In genomic region chr11:102666331-102666957, GRCh38 we compare ENCODE assay signal across 8 cellular contexts. TPM values are rescaled to one million over a fixed set of nuclear protein-coding genes. Genes with fewer than 3 reads are reported as not detected.
DNase-seq lines count a peak whose midpoint lies in the region; ATAC-seq, FAIRE-seq and TF ChIP-seq lines count a peak whose summit lies in the region.

No MANE protein-coding gene starts in this region.

- no peak overlapping the region for H3K9ac ChIP-seq in mammary epithelial cell (ENCODE audit: insufficient read depth, low read length)
- no peak overlapping the region for H3K9ac ChIP-seq in HepG2 (ENCODE audit: insufficient read depth, low read depth, low read length)

- H3K4me1 Mint-ChIP-seq in CD4-positive, CD25-positive, alpha-beta regulatory T cell, result peaks cover 0 to 2% (median 0%) of the 10 kb centered on the region in 4 donors

- peaks cover 1% of the 10 kb centered on the region for H3K27me3 ChIP-seq in CD4-positive, CD25-positive, alpha-beta regulatory T cell (ENCODE audit: control insufficient read depth, insufficient read depth, low read length)
- no peaks in the 10 kb centered on the region for H3K27me3 ChIP-seq in mammary epithelial cell (ENCODE audit: insufficient read depth, low read length)
- H3K27me3 ChIP-seq in HepG2 (ENCODE audit: control insufficient read depth in 1 of 2, insufficient read depth in 2 of 2, low read length in 2 of 2), result no peaks in the 10 kb centered on the region; a peak in 1 of 5 replicates

- ATAC-seq in CD4-positive, CD25-positive, alpha-beta regulatory T cell (ENCODE audit: low read depth in 2 of 2), result no peak
- ATAC-seq in HG03135 (IDR thresholded peaks at IDR 0.05; ENCODE audit: unreplicated experiment), result peak; percentile 49
- ATAC-seq in HepG2, result peak; percentile 82

- H3K27ac ChIP-seq in CD4-positive, CD25-positive, alpha-beta regulatory T cell (ENCODE audit: insufficient read depth, low read length, poor library complexity, severe bottlenecking), result no peak overlapping the region
- H3K27ac ChIP-seq in mammary epithelial cell (ENCODE audit: insufficient read depth, low read depth, low read length), result no peak overlapping the region
- H3K27ac ChIP-seq in HepG2 (ENCODE audit: extremely low read length, insufficient read depth, low read length), result no peak overlapping the region

- no peaks in the 10 kb centered on the region for H3K4me1 ChIP-seq in CD4-positive, CD25-positive, alpha-beta regulatory T cell (ENCODE audit: control insufficient read depth, insufficient read depth, low read length, poor library complexity, severe bottlenecking)
- H3K4me1 ChIP-seq in mammary epithelial cell (ENCODE audit: insufficient read depth, low read length) (no peaks in the 10 kb centered on the region), HepG2 (ENCODE audit: insufficient read depth, low read length) (peaks cover 7% of the 10 kb centered on the region; the same call in 1 of the 2 replicates)

- H3K4me3 Mint-ChIP-seq in CD4-positive, CD25-positive, alpha-beta regulatory T cell, result no peak overlapping the region

- peak; percentile 60; the same call in 1 of the 2 replicates for TF ChIP-seq RAD21 in HepG2 (CRISPR knock-in tag; IDR thresholded peaks at IDR 0.05)

- H3K79me2 ChIP-seq in mammary epithelial cell (ENCODE audit: insufficient read depth, low read length), result no peaks in the 10 kb centered on the region
- no peaks in the 10 kb centered on the region for H3K79me2 ChIP-seq in HepG2 (ENCODE audit: insufficient read depth, low read length)

- CTCF ChIA-PET in mammary epithelial cell (lab: Charles Lee; ENCODE audit: low non-redundant PET) (interaction anchor here (0.6 to 0.9 kb wide), 6 partner anchors 52 to 767 kb away, joined by 3 to 6 read pairs (median 4); no protein-coding TSS in a partner anchor), HepG2 (lab: Yijun Ruan, JAX; ENCODE audit: low intra/inter-chr PET ratio, low total read pairs) (interaction anchor here (0.8 to 2.0 kb wide), 4 partner anchors 73 to 379 kb away, joined by 3 to 16 read pairs (median 9); no protein-coding TSS in a partner anchor)

- TF ChIP-seq EP300 in HepG2 (IDR thresholded peaks at IDR 0.05; ENCODE audit: low read depth in 2 of 2, low read length in 2 of 2), result no peak
- TF ChIP-seq EP300 in HepG2 (CRISPR knock-in tag; IDR thresholded peaks at IDR 0.05; ENCODE audit: borderline replicate concordance), result no peak

- peak in 2 of 3 donors; percentile 29 to 40 for DNase-seq in CD4-positive, CD25-positive, alpha-beta regulatory T cell
- peak; percentile 24 for DNase-seq in NCI-H748 treated with DMSO at 0.1 percent for 48 hours (lab: John Stamatoyannopoulos, UW)
- peak; percentile 37 for DNase-seq in mammary epithelial cell
- DNase-seq in HepG2 (ENCODE audit: low spot score), result peak; percentile 46
- no peak for DNase-seq in cerebellum (ENCODE audit: low spot score)
- DNase-seq in NCI-H1694 (lab: John Stamatoyannopoulos, UW), result no peak

- no peaks in the 10 kb centered on the region for H3K9me3 ChIP-seq in CD4-positive, CD25-positive, alpha-beta regulatory T cell (ENCODE audit: control insufficient read depth in 2 of 2, low read length in 2 of 2)
- H3K9me3 ChIP-seq in mammary epithelial cell (replicated peaks; ENCODE audit: insufficient read depth, low read length) (no peaks in the 10 kb centered on the region), HepG2 (ENCODE audit: low read length) (no peaks in the 10 kb centered on the region)

- TF ChIP-seq CTCF in GM12874 (IDR thresholded peaks at IDR 0.05; ENCODE audit: insufficient read depth, low read depth, low read length), result peak; percentile 72
- TF ChIP-seq CTCF in mammary epithelial cell (conservative IDR thresholded peaks at IDR 0.05 in 1 of 2, IDR thresholded peaks at IDR 0.05 in 1 of 2; ENCODE audit: extremely low read depth in 1 of 2, insufficient read depth in 1 of 2, low read depth in 1 of 2, low read length in 2 of 2), result peak; percentile 89 to 92
- peak; percentile 81 for TF ChIP-seq CTCF in HepG2 (CRISPR knock-in tag; IDR thresholded peaks at IDR 0.05)

- peak; percentile 72 for FAIRE-seq in HepG2 (lab: Jason Lieb, UNC)

- POLR2A ChIA-PET in HepG2 (lab: Yijun Ruan, JAX), result interaction anchor here (1.0 to 1.4 kb wide), 2 partner anchors 63 to 324 kb away, joined by 3 to 6 read pairs; no protein-coding TSS in a partner anchor

- in situ Hi-C loops in mammary epithelial cell (cut with MboI; ENCODE audit: low sequenced_read_pairs in 2 of 2) (no loop called here), HepG2 (cut with HindIII; ENCODE audit: extremely low pct_ligation_motif_present, low pct_unique_long_range_greater_than_20kb) (no loop called here)

- no peaks in the 10 kb centered on the region for H3K36me3 ChIP-seq in CD4-positive, CD25-positive, alpha-beta regulatory T cell (ENCODE audit: control insufficient read depth, insufficient read depth, low read length)
- no peaks in the 10 kb centered on the region for H3K36me3 ChIP-seq in mammary epithelial cell (ENCODE audit: insufficient read depth, low read length)
- H3K36me3 ChIP-seq in HepG2 (replicated peaks in 1 of 2; ENCODE audit: control insufficient read depth in 1 of 2, insufficient read depth in 2 of 2, low read length in 2 of 2), result no peaks in the 10 kb centered on the region

- intact Hi-C loops in mammary epithelial cell (cut with micrococcal nuclease), result loop anchor here (1.0 to 5.0 kb wide), 5 partner anchors 54 to 806 kb away; no protein-coding TSS in a partner anchor
- intact Hi-C loops in HepG2 (cut with micrococcal nuclease; ENCODE audit: unreplicated experiment), result loop anchor here (1.0 to 5.0 kb wide), 6 partner anchors 53 to 372 kb away; partner anchors contain the start of gene MMP7

- 0% methylated on average over 4 of the region's 4 CpGs for WGBS in mammary epithelial cell (ENCODE audit: low coverage, missing lambda C conversion rate)
- 0% methylated on average over 4 of the region's 4 CpGs for WGBS in HepG2 (ENCODE audit: low lambda C conversion rate)

- H4K20me1 ChIP-seq in mammary epithelial cell (ENCODE audit: insufficient read depth, low read length) (no peaks in the 10 kb centered on the region), HepG2 (ENCODE audit: insufficient read depth, low read length) (no peaks in the 10 kb centered on the region)

- H3K36me3 Mint-ChIP-seq in CD4-positive, CD25-positive, alpha-beta regulatory T cell, result no peaks in the 10 kb centered on the region

- BruUV-seq in mammary epithelial cell (replicated peaks; lab: Mats Ljungman, UMichigan), result no TSS peak
- BruUV-seq in HepG2 (replicated peaks; lab: Mats Ljungman, UMichigan), result no TSS peak

- H3K4me3 ChIP-seq in CD4-positive, CD25-positive, alpha-beta regulatory T cell (ENCODE audit: low read depth, low read length), result no peak overlapping the region
- H3K4me3 ChIP-seq in mammary epithelial cell (replicated peaks in 1 of 3; ENCODE audit: insufficient read depth in 1 of 3, low read depth in 2 of 3, low read length in 3 of 3), result no peak overlapping the region
- H3K4me3 ChIP-seq in HepG2 (replicated peaks in 1 of 3; ENCODE audit: insufficient read depth in 1 of 3, low read depth in 2 of 3, low read length in 3 of 3), result no peak overlapping the region

- H2AFZ ChIP-seq in mammary epithelial cell (ENCODE audit: low read depth, low read length), result peak overlapping the region; percentile 13
- no peak overlapping the region for H2AFZ ChIP-seq in HepG2 (ENCODE audit: low read length)

- H3K27me3 Mint-ChIP-seq in CD4-positive, CD25-positive, alpha-beta regulatory T cell, result peaks cover 8% of the 10 kb centered on the region

- H3K4me2 ChIP-seq in mammary epithelial cell (ENCODE audit: insufficient read depth, low read depth, low read length) (no peak overlapping the region), HepG2 (ENCODE audit: low read depth, low read length) (no peak overlapping the region)

- H3K27ac Mint-ChIP-seq in CD4-positive, CD25-positive, alpha-beta regulatory T cell, result no peak overlapping the region

- dilution Hi-C loops in mammary epithelial cell (cut with HindIII; ENCODE audit: low sequenced_read_pairs), result no loop called here

- TF ChIP-seq POLR2A in HepG2 (IDR thresholded peaks at IDR 0.05; ENCODE audit: insufficient read depth in 1 of 2, low read depth in 2 of 2, low read length in 2 of 2), result no peak

- H3K9me3 Mint-ChIP-seq in CD4-positive, CD25-positive, alpha-beta regulatory T cell, result no peaks in the 10 kb centered on the region

RNA-seq across cellular contexts. Expression of gene MMP27, which starts 39.1 kb away (rescaled TPM):
- not detected for total RNA-seq in CD4-positive, CD25-positive, alpha-beta regulatory T cell
- not detected for polyA plus RNA-seq in CD4-positive, CD25-positive, alpha-beta regulatory T cell
- total RNA-seq in mammary epithelial cell, result not detected
- not detected for polyA plus RNA-seq in mammary epithelial cell
- polyA minus RNA-seq in mammary epithelial cell, result not detected
- total RNA-seq in HepG2 (2016; rRNA removed; fragmentation: Illumina TruSeq; extraction: Trizol), result not detected in 2 replicates
- not detected in 2 replicates for total RNA-seq in HepG2 (2016; cell fraction: cytosol; rRNA removed; fragmentation: Illumina TruSeq; extraction: Trizol; ENCODE audit: low read depth)
- total RNA-seq in HepG2 (2016; cell fraction: insoluble cytoplasmic fraction; rRNA removed; fragmentation: Illumina TruSeq; extraction: Trizol), result not detected in 2 replicates
- not detected in 2 replicates for total RNA-seq in HepG2 (2016; cell fraction: membrane; rRNA removed; fragmentation: Illumina TruSeq; extraction: Trizol)
- total RNA-seq in HepG2 (2016; cell fraction: nucleus; rRNA removed; fragmentation: Illumina TruSeq; extraction: Trizol), result not detected in 2 replicates
- not detected in 2 replicates for polyA plus RNA-seq in HepG2 (2011; rRNA removed)
- not detected in 2 replicates for polyA plus RNA-seq in HepG2 (2011; cell fraction: cytosol; rRNA removed)
- not detected in 2 replicates for polyA plus RNA-seq in HepG2 (2011; cell fraction: nucleus; rRNA removed)
- polyA plus RNA-seq in HepG2 (2012), result not detected in 2 replicates
- not detected in 2 replicates for polyA plus RNA-seq in HepG2 (2016; cell fraction: cytosol; fragmentation: Illumina TruSeq; extraction: Trizol; ENCODE audit: low read depth)
- not detected in 2 replicates for polyA plus RNA-seq in HepG2 (2016; cell fraction: insoluble cytoplasmic fraction; fragmentation: Illumina TruSeq; extraction: Trizol; ENCODE audit: low read depth)
- polyA plus RNA-seq in HepG2 (2016; cell fraction: membrane; fragmentation: Illumina TruSeq; extraction: Trizol; ENCODE audit: low read depth), result not detected in 2 replicates
- polyA plus RNA-seq in HepG2 (2016; cell fraction: nucleus; fragmentation: Illumina TruSeq; extraction: Trizol; ENCODE audit: insufficient read depth, low read depth), result not detected in 2 replicates
- polyA minus RNA-seq in HepG2 (2011; rRNA and poly(A)+ RNA removed; ENCODE audit: low replicate concordance), result not detected in 2 replicates
- polyA minus RNA-seq in HepG2 (2011; cell fraction: cytosol; rRNA and poly(A)+ RNA removed), result not detected in 2 replicates
- polyA minus RNA-seq in HepG2 (2011; cell fraction: nucleus; rRNA and poly(A)+ RNA removed), result not detected in 2 replicates
- not detected for total RNA-seq in cerebellum

RNA-seq across cellular contexts. Expression of gene MMP20, which starts 41.3 kb away (rescaled TPM):
- total RNA-seq in CD4-positive, CD25-positive, alpha-beta regulatory T cell, result not detected
- polyA plus RNA-seq in CD4-positive, CD25-positive, alpha-beta regulatory T cell, result not detected
- not detected for total RNA-seq in mammary epithelial cell
- polyA plus RNA-seq in mammary epithelial cell, result not detected
- polyA minus RNA-seq in mammary epithelial cell, result not detected
- not detected in 2 replicates for total RNA-seq in HepG2 (2016; rRNA removed; fragmentation: Illumina TruSeq; extraction: Trizol)
- not detected in 2 replicates for total RNA-seq in HepG2 (2016; cell fraction: cytosol; rRNA removed; fragmentation: Illumina TruSeq; extraction: Trizol; ENCODE audit: low read depth)
- total RNA-seq in HepG2 (2016; cell fraction: insoluble cytoplasmic fraction; rRNA removed; fragmentation: Illumina TruSeq; extraction: Trizol), result not detected in 2 replicates
- not detected in 2 replicates for total RNA-seq in HepG2 (2016; cell fraction: membrane; rRNA removed; fragmentation: Illumina TruSeq; extraction: Trizol)
- not detected in 2 replicates for total RNA-seq in HepG2 (2016; cell fraction: nucleus; rRNA removed; fragmentation: Illumina TruSeq; extraction: Trizol)
- 0.05 and 0.12 TPM in 2 replicates for polyA plus RNA-seq in HepG2 (2011; rRNA removed)
- polyA plus RNA-seq in HepG2 (2011; cell fraction: cytosol; rRNA removed), result 0.05 and 0.13 TPM in 2 replicates
- not detected in 2 replicates for polyA plus RNA-seq in HepG2 (2011; cell fraction: nucleus; rRNA removed)
- 0.11 and 0.31 TPM in 2 replicates for polyA plus RNA-seq in HepG2 (2012)
- polyA plus RNA-seq in HepG2 (2016; cell fraction: cytosol; fragmentation: Illumina TruSeq; extraction: Trizol; ENCODE audit: low read depth), result not detected in 2 replicates
- not detected in 2 replicates for polyA plus RNA-seq in HepG2 (2016; cell fraction: insoluble cytoplasmic fraction; fragmentation: Illumina TruSeq; extraction: Trizol; ENCODE audit: low read depth)
- polyA plus RNA-seq in HepG2 (2016; cell fraction: membrane; fragmentation: Illumina TruSeq; extraction: Trizol; ENCODE audit: low read depth), result not detected in 2 replicates
- polyA plus RNA-seq in HepG2 (2016; cell fraction: nucleus; fragmentation: Illumina TruSeq; extraction: Trizol; ENCODE audit: insufficient read depth, low read depth), result not detected in 2 replicates
- polyA minus RNA-seq in HepG2 (2011; rRNA and poly(A)+ RNA removed; ENCODE audit: low replicate concordance), result not detected in 2 replicates
- not detected in 2 replicates for polyA minus RNA-seq in HepG2 (2011; cell fraction: cytosol; rRNA and poly(A)+ RNA removed)
- polyA minus RNA-seq in HepG2 (2011; cell fraction: nucleus; rRNA and poly(A)+ RNA removed), result 0.25 TPM in 1 of 2 replicates, not detected in the other
- total RNA-seq in cerebellum, result not detected

RNA-seq across cellular contexts. Expression of gene MMP8, which starts 58.3 kb away (rescaled TPM):
- not detected for total RNA-seq in CD4-positive, CD25-positive, alpha-beta regulatory T cell
- not detected for polyA plus RNA-seq in CD4-positive, CD25-positive, alpha-beta regulatory T cell
- total RNA-seq in mammary epithelial cell (under 1 TPM in 1 of 2 donors, not detected in 1; 0.50 TPM), HepG2 (2016; rRNA removed; fragmentation: Illumina TruSeq; extraction: Trizol) (not detected in 2 replicates), cerebellum (0.09 TPM)
- polyA plus RNA-seq in mammary epithelial cell (0.11 TPM), HepG2 (2011; rRNA removed) (not detected in 2 replicates)
- not detected for polyA minus RNA-seq in mammary epithelial cell
- total RNA-seq in HepG2 (2016; cell fraction: cytosol; rRNA removed; fragmentation: Illumina TruSeq; extraction: Trizol; ENCODE audit: low read depth), result not detected in 2 replicates
- total RNA-seq in HepG2 (2016; cell fraction: insoluble cytoplasmic fraction; rRNA removed; fragmentation: Illumina TruSeq; extraction: Trizol), result not detected in 2 replicates
- total RNA-seq in HepG2 (2016; cell fraction: membrane; rRNA removed; fragmentation: Illumina TruSeq; extraction: Trizol), result not detected in 2 replicates
- total RNA-seq in HepG2 (2016; cell fraction: nucleus; rRNA removed; fragmentation: Illumina TruSeq; extraction: Trizol), result not detected in 2 replicates
- not detected in 2 replicates for polyA plus RNA-seq in HepG2 (2011; cell fraction: cytosol; rRNA removed)
- polyA plus RNA-seq in HepG2 (2011; cell fraction: nucleus; rRNA removed), result not detected in 2 replicates
- polyA plus RNA-seq in HepG2 (2012), result not detected in 2 replicates
- polyA plus RNA-seq in HepG2 (2016; cell fraction: cytosol; fragmentation: Illumina TruSeq; extraction: Trizol; ENCODE audit: low read depth), result not detected in 2 replicates
- polyA plus RNA-seq in HepG2 (2016; cell fraction: insoluble cytoplasmic fraction; fragmentation: Illumina TruSeq; extraction: Trizol; ENCODE audit: low read depth), result not detected in 2 replicates
- polyA plus RNA-seq in HepG2 (2016; cell fraction: membrane; fragmentation: Illumina TruSeq; extraction: Trizol; ENCODE audit: low read depth), result not detected in 2 replicates
- polyA plus RNA-seq in HepG2 (2016; cell fraction: nucleus; fragmentation: Illumina TruSeq; extraction: Trizol; ENCODE audit: insufficient read depth, low read depth), result not detected in 2 replicates
- not detected in 2 replicates for polyA minus RNA-seq in HepG2 (2011; rRNA and poly(A)+ RNA removed; ENCODE audit: low replicate concordance)
- polyA minus RNA-seq in HepG2 (2011; cell fraction: cytosol; rRNA and poly(A)+ RNA removed), result not detected in 2 replicates
- not detected in 2 replicates for polyA minus RNA-seq in HepG2 (2011; cell fraction: nucleus; rRNA and poly(A)+ RNA removed)

Comparison
In these comparisons a context has a peak if more than half of its experiments do, and no peak if none do; other contexts are left out.
1. ATAC-seq: peak in HG03135 (single experiment) and HepG2 (single experiment); none in CD4-positive, CD25-positive, alpha-beta regulatory T cell (0 of 2).
2. DNase-seq: peak in CD4-positive, CD25-positive, alpha-beta regulatory T cell (2 of 3), NCI-H748 treated with DMSO at 0.1 percent for 48 hours (single experiment), mammary epithelial cell (single experiment) and HepG2 (single experiment); none in cerebellum (single experiment) and NCI-H1694 (single experiment).
3. Peak in every context shown above with its lines, with median percentiles within 50 percentile points of each other: CTCF ChIP-seq.